7 cellular contexts compared by ENCODE assay signal in the genomic region with DNA sequence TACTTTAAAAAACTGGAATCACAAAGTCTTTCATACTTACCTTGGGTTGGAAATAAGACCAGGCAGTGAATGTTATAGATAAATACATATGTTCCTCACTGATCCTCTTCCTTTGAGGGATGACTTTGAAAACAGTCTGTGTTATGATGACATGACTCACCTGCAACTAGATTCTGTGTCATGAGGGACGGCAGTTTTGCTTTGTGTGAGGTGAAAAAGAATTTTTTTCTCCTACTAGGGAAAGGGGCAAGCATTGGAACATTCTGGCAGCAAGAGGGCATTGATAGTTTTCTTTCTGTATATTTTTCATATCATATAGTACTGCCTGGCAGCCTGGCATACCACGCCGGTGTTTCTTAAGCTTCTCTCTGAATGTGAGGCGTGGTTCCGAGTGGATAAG.
DNase-seq lines count a peak whose midpoint lies in the region; ATAC-seq and TF ChIP-seq lines count a peak whose summit lies in the region.
"Not testable (repeated sequence)": the region's sequence is repeated elsewhere in the genome, so short reads cannot be mapped to it uniquely, and the experiment has no call there.

No MANE protein-coding gene starts in this region.

- not testable (repeated sequence) for H3K9ac ChIP-seq in mammary epithelial cell (ENCODE audit: insufficient read depth, low read length)

- not testable (repeated sequence) for H3K27me3 Mint-ChIP-seq in activated T-cell treated with anti-CD3 and anti-CD28 coated beads, Interleukin-2, amount 50 U/mL, for 4 hours (ENCODE audit: low read depth)

- H3K4me3 Mint-ChIP-seq in activated T-cell treated with anti-CD3 and anti-CD28 coated beads, Interleukin-2, amount 50 U/mL, for 4 hours, result not testable (repeated sequence)

- not testable (repeated sequence) for H3K9me3 Mint-ChIP-seq in activated T-cell treated with anti-CD3 and anti-CD28 coated beads, Interleukin-2, amount 50 U/mL, for 4 hours; activated naive CD4-positive, alpha-beta T cell treated with anti-CD3 and anti-CD28 coated beads, Interleukin-2, amount 50 U/mL, for 72 hours

- in situ Hi-C loops in mammary epithelial cell (cut with MboI; ENCODE audit: low sequenced_read_pairs in 2 of 2), result not testable (repeated sequence)

- H3K27me3 ChIP-seq in RWPE2 (ENCODE audit: insufficient read depth, poor library complexity, severe bottlenecking); mammary epithelial cell (ENCODE audit: insufficient read depth, low read length): not testable (repeated sequence)

- H4K20me1 ChIP-seq in mammary epithelial cell (ENCODE audit: insufficient read depth, low read length), result not testable (repeated sequence)

- not testable (repeated sequence) for H3K36me3 Mint-ChIP-seq in activated T-cell treated with anti-CD3 and anti-CD28 coated beads, Interleukin-2, amount 50 U/mL, for 4 hours (ENCODE audit: insufficient read depth); activated naive CD4-positive, alpha-beta T cell treated with anti-CD3 and anti-CD28 coated beads, Interleukin-2, amount 50 U/mL, for 72 hours

- not testable (repeated sequence) for H3K4me2 ChIP-seq in mammary epithelial cell (ENCODE audit: insufficient read depth, low read depth, low read length)

- not testable (repeated sequence) for H2AFZ ChIP-seq in mammary epithelial cell (ENCODE audit: low read depth, low read length)

- WGBS in mammary epithelial cell (ENCODE audit: low coverage, missing lambda C conversion rate), result 67% methylated on average over 3 of the region's 5 CpGs

- not testable (repeated sequence) for H3K4me1 ChIP-seq in RWPE2 (ENCODE audit: insufficient read depth, poor library complexity, severe bottlenecking); mammary epithelial cell (ENCODE audit: insufficient read depth, low read length)

- H3K36me3 ChIP-seq in RWPE2 (ENCODE audit: low read depth); mammary epithelial cell (ENCODE audit: insufficient read depth, low read length): not testable (repeated sequence)

- ATAC-seq in RWPE2 (ENCODE audit: low read depth), result 0 out of 3 replicates have a peak, but pooled peaks have one; percentile 43
- peak; percentile 82 to 84 for ATAC-seq in activated T-cell treated with anti-CD3 and anti-CD28 coated beads, Interleukin-2, amount 50 U/mL, for 4 hours
- peak; percentile 49 to 70 for ATAC-seq in activated naive CD4-positive, alpha-beta T cell treated with anti-CD3 and anti-CD28 coated beads, Interleukin-2, amount 50 U/mL, for 72 hours

- not testable (repeated sequence) for TF ChIP-seq CTCF in RWPE2 (IDR thresholded peaks at IDR 0.05; ENCODE audit: poor library complexity, severe bottlenecking); mammary epithelial cell (conservative IDR thresholded peaks at IDR 0.05 in 1 of 2, IDR thresholded peaks at IDR 0.05 in 1 of 2; ENCODE audit: extremely low read depth in 1 of 2, insufficient read depth in 1 of 2, low read depth in 1 of 2, low read length in 2 of 2)

- H3K27ac Mint-ChIP-seq in activated naive CD4-positive, alpha-beta T cell treated with anti-CD3 and anti-CD28 coated beads, Interleukin-2, amount 50 U/mL, for 72 hours, result peak overlapping the region in 1 of 2 donors; percentile 52

- H3K4me3 ChIP-seq in RWPE2 (ENCODE audit: severe bottlenecking); mammary epithelial cell (replicated peaks in 1 of 3; ENCODE audit: insufficient read depth in 1 of 3, low read depth in 2 of 3, low read length in 3 of 3): not testable (repeated sequence)

- CTCF ChIA-PET in mammary epithelial cell (lab: Charles Lee; ENCODE audit: low non-redundant PET), result not testable (repeated sequence)

- not testable (repeated sequence) for H3K79me2 ChIP-seq in mammary epithelial cell (ENCODE audit: insufficient read depth, low read length)

- not testable (repeated sequence) for H3K27ac ChIP-seq in RWPE2 (ENCODE audit: poor library complexity, severe bottlenecking); mammary epithelial cell (ENCODE audit: insufficient read depth, low read depth, low read length)

- H3K4me1 Mint-ChIP-seq in activated T-cell treated with anti-CD3 and anti-CD28 coated beads, Interleukin-2, amount 50 U/mL, for 4 hours (ENCODE audit: low read depth), result not testable (repeated sequence)

- not testable (repeated sequence) for DNase-seq in RWPE2 (ENCODE audit: low spot score); activated T-cell treated with anti-CD3 and anti-CD28 coated beads, Interleukin-2, amount 50 U/mL, for 4 hours; activated naive CD4-positive, alpha-beta T cell treated with anti-CD3 and anti-CD28 coated beads, Interleukin-2, amount 50 U/mL, for 72 hours (ENCODE audit: low spot score in 2 of 2)
- DNase-seq in activated CD4-positive, alpha-beta T cell treated with anti-CD3 and anti-CD28 coated beads for 48 hours, result peak; percentile 28
- DNase-seq in mammary epithelial cell, result peak; percentile 52
- DNase-seq in cardiac septum (ENCODE audit: low spot score), result peak; percentile 46
- peak; percentile 39 for DNase-seq in stimulated activated CD4-positive, alpha-beta T cell treated with anti-CD3 and anti-CD28 coated beads, Interleukin-4, amount 100 ng/mL, for 24 hours

- intact Hi-C loops in mammary epithelial cell (cut with micrococcal nuclease); cardiac septum (cut with DNase I): not testable (repeated sequence)

- not testable (repeated sequence) for H3K9me3 ChIP-seq in RWPE2 (ENCODE audit: severe bottlenecking); mammary epithelial cell (replicated peaks; ENCODE audit: insufficient read depth, low read length)

- dilution Hi-C loops in mammary epithelial cell (cut with HindIII; ENCODE audit: low sequenced_read_pairs), result not testable (repeated sequence)

- not testable (repeated sequence) for BruUV-seq in mammary epithelial cell (replicated peaks; lab: Mats Ljungman, UMichigan)
